ENCODE assay signal across 1 cellular context in the genomic region with DNA sequence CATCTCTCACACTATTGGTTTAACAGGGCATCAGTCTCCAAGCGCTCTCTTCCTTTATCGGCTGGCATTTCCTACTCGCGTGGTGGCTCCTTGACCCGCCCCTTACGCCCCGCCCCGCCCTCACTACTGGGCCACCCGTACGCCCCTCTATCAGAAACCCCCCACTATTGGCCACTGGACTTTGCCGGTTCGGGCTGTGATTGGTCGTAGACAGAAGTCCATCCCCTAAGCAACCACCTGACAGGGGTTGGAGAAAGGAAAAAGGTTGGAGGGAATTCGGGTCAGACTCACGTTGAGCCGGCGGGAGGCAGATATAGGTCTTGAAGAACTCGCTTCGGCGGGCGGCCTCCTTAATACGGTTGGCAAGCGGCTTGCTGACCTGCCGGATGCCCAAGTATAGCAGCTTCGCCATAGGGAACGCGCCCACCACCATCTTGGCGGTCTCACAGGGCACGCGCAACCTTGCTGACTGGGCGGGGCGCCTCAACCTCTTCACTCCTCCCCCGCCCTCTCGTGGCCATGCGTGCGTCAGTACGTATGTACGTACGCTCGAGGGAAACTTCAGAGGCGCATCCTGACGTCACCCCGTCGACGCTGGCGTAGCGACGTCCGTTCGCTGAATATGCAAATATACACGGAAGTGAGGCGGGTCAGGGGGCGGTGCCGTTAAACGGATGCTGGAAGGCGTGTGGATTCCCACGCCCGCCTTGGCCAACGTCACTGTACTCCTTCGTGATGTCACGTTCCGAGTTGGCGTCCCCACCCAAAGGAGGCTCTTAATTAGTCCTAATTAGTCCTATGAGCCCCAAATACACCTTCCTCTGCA.
TF ChIP-seq lines count a peak whose summit lies in the region.

Gene OPA3, minus strand, starts transcription at position 471 of the 826 bp plus-strand sequence. Its CDS starts 38 bp downstream, at position 433.

TF ChIP-seq in HepG2, 621 proteins besides CTCF, POLR2A, EP300 and RAD21 (continued from another document and continues in another):
- TF ChIP-seq SETDB1 (CRISPR knock-in tag; IDR thresholded peaks at IDR 0.05; ENCODE audit: borderline replicate concordance) (no peak), ZNF878 (CRISPR knock-in tag; IDR thresholded peaks at IDR 0.05) (peak; percentile 83), DPF2 (CRISPR knock-in tag; IDR thresholded peaks at IDR 0.05; ENCODE audit: borderline replicate concordance, low read depth) (no peak), FOXK1 (CRISPR knock-in tag; IDR thresholded peaks at IDR 0.05; ENCODE audit: borderline replicate concordance, low read depth) (peak; percentile 84; the same call in 1 of the 2 replicates), ZNF136 (CRISPR knock-in tag; IDR thresholded peaks at IDR 0.05; ENCODE audit: low read depth) (no peak), NRL (CRISPR knock-in tag; IDR thresholded peaks at IDR 0.05; ENCODE audit: borderline replicate concordance) (peak; percentile 70; the same call in 1 of the 2 replicates), RARA (CRISPR knock-in tag; IDR thresholded peaks at IDR 0.05) (no peak; the same call in 1 of the 2 replicates), HMGA1 (CRISPR knock-in tag; conservative IDR thresholded peaks at IDR 0.05) (no peak), KMT2B (CRISPR knock-in tag; IDR thresholded peaks at IDR 0.05) (no peak; the same call in 1 of the 2 replicates), ZNF343 (CRISPR knock-in tag; IDR thresholded peaks at IDR 0.05) (no peak), ZNF768 (CRISPR knock-in tag; IDR thresholded peaks at IDR 0.05) (no peak), ARID2 (CRISPR knock-in tag; IDR thresholded peaks at IDR 0.05; ENCODE audit: borderline replicate concordance) (no peak), HOXD1 (CRISPR knock-in tag; IDR thresholded peaks at IDR 0.05) (no peak), U2AF2 (IDR thresholded peaks at IDR 0.05; ENCODE audit: low read depth, low read length) (no peak), TRIM22 (IDR thresholded peaks at IDR 0.05) (no peak), SIN3B (IDR thresholded peaks at IDR 0.05; ENCODE audit: low read length) (no peak), ZNF263 (CRISPR knock-in tag; IDR thresholded peaks at IDR 0.05) (0 out of 2 replicates have a peak, but pooled peaks have one; percentile 37), SIN3A (IDR thresholded peaks at IDR 0.05; ENCODE audit: borderline replicate concordance, low read depth, low read length) (peak; percentile 33; the same call in 1 of the 2 replicates), SMYD3 (CRISPR knock-in tag; IDR thresholded peaks at IDR 0.05) (no peak; the same call in 1 of the 2 replicates), ZFAT (CRISPR knock-in tag; conservative IDR thresholded peaks at IDR 0.05) (no peak), GLMP (CRISPR knock-in tag; IDR thresholded peaks at IDR 0.05; ENCODE audit: borderline replicate concordance) (no peak), HOXA5 (CRISPR knock-in tag; IDR thresholded peaks at IDR 0.05) (no peak), SIX4 (CRISPR knock-in tag; IDR thresholded peaks at IDR 0.05) (no peak), LCORL (IDR thresholded peaks at IDR 0.05) (no peak), LCORL (CRISPR knock-in tag; IDR thresholded peaks at IDR 0.05) (peak; percentile 39; the same call in 1 of the 2 replicates), TARDBP (CRISPR knock-in tag; IDR thresholded peaks at IDR 0.05) (peak; percentile 60; the same call in 1 of the 2 replicates), FOXJ3 (CRISPR knock-in tag; IDR thresholded peaks at IDR 0.05; ENCODE audit: borderline replicate concordance) (no peak), REXO4 (CRISPR knock-in tag; IDR thresholded peaks at IDR 0.05; ENCODE audit: borderline replicate concordance) (no peak), BATF2 (CRISPR knock-in tag; IDR thresholded peaks at IDR 0.05) (no peak), SAFB2 (CRISPR knock-in tag; IDR thresholded peaks at IDR 0.05; ENCODE audit: borderline replicate concordance, low read depth) (no peak), FIP1L1 (IDR thresholded peaks at IDR 0.05; ENCODE audit: borderline replicate concordance, insufficient read depth, low read depth, low read length) (0 out of 2 replicates have a peak, but pooled peaks have one; percentile 34), TP53 (CRISPR knock-in tag; conservative IDR thresholded peaks at IDR 0.05) (peak; percentile 13; the same call in 1 of the 2 replicates), MAF1 (CRISPR knock-in tag; IDR thresholded peaks at IDR 0.05; ENCODE audit: borderline replicate concordance) (no peak), TMF1 (CRISPR knock-in tag; IDR thresholded peaks at IDR 0.05; ENCODE audit: low read depth) (no peak; the same call in 1 of the 2 replicates), ELF1 (CRISPR knock-in tag; IDR thresholded peaks at IDR 0.05) (peak; percentile 98), ZBTB26 (CRISPR knock-in tag; IDR thresholded peaks at IDR 0.05; ENCODE audit: borderline replicate concordance) (peak; percentile 67; the same call in 1 of the 2 replicates), ZNF772 (CRISPR knock-in tag; IDR thresholded peaks at IDR 0.05) (no peak), ZNF12 (CRISPR knock-in tag; IDR thresholded peaks at IDR 0.05) (no peak), THAP11 (CRISPR knock-in tag; IDR thresholded peaks at IDR 0.05) (peak; percentile 94)
- TF ChIP-seq, protein P1, sequence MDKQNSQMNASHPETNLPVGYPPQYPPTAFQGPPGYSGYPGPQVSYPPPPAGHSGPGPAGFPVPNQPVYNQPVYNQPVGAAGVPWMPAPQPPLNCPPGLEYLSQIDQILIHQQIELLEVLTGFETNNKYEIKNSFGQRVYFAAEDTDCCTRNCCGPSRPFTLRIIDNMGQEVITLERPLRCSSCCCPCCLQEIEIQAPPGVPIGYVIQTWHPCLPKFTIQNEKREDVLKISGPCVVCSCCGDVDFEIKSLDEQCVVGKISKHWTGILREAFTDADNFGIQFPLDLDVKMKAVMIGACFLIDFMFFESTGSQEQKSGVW (CRISPR knock-in tag; IDR thresholded peaks at IDR 0.05; ENCODE audit: borderline replicate concordance): no peak
- TF ChIP-seq, protein P2, sequence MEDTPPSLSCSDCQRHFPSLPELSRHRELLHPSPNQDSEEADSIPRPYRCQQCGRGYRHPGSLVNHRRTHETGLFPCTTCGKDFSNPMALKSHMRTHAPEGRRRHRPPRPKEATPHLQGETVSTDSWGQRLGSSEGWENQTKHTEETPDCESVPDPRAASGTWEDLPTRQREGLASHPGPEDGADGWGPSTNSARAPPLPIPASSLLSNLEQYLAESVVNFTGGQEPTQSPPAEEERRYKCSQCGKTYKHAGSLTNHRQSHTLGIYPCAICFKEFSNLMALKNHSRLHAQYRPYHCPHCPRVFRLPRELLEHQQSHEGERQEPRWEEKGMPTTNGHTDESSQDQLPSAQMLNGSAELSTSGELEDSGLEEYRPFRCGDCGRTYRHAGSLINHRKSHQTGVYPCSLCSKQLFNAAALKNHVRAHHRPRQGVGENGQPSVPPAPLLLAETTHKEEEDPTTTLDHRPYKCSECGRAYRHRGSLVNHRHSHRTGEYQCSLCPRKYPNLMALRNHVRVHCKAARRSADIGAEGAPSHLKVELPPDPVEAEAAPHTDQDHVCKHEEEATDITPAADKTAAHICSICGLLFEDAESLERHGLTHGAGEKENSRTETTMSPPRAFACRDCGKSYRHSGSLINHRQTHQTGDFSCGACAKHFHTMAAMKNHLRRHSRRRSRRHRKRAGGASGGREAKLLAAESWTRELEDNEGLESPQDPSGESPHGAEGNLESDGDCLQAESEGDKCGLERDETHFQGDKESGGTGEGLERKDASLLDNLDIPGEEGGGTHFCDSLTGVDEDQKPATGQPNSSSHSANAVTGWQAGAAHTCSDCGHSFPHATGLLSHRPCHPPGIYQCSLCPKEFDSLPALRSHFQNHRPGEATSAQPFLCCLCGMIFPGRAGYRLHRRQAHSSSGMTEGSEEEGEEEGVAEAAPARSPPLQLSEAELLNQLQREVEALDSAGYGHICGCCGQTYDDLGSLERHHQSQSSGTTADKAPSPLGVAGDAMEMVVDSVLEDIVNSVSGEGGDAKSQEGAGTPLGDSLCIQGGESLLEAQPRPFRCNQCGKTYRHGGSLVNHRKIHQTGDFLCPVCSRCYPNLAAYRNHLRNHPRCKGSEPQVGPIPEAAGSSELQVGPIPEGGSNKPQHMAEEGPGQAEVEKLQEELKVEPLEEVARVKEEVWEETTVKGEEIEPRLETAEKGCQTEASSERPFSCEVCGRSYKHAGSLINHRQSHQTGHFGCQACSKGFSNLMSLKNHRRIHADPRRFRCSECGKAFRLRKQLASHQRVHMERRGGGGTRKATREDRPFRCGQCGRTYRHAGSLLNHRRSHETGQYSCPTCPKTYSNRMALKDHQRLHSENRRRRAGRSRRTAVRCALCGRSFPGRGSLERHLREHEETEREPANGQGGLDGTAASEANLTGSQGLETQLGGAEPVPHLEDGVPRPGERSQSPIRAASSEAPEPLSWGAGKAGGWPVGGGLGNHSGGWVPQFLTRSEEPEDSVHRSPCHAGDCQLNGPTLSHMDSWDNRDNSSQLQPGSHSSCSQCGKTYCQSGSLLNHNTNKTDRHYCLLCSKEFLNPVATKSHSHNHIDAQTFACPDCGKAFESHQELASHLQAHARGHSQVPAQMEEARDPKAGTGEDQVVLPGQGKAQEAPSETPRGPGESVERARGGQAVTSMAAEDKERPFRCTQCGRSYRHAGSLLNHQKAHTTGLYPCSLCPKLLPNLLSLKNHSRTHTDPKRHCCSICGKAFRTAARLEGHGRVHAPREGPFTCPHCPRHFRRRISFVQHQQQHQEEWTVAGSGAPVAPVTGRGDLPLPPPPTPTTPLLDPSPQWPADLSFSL (CRISPR knock-in tag; IDR thresholded peaks at IDR 0.05): no peak
- TF ChIP-seq, protein P3, sequence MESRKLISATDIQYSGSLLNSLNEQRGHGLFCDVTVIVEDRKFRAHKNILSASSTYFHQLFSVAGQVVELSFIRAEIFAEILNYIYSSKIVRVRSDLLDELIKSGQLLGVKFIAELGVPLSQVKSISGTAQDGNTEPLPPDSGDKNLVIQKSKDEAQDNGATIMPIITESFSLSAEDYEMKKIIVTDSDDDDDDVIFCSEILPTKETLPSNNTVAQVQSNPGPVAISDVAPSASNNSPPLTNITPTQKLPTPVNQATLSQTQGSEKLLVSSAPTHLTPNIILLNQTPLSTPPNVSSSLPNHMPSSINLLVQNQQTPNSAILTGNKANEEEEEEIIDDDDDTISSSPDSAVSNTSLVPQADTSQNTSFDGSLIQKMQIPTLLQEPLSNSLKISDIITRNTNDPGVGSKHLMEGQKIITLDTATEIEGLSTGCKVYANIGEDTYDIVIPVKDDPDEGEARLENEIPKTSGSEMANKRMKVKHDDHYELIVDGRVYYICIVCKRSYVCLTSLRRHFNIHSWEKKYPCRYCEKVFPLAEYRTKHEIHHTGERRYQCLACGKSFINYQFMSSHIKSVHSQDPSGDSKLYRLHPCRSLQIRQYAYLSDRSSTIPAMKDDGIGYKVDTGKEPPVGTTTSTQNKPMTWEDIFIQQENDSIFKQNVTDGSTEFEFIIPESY (CRISPR knock-in tag; IDR thresholded peaks at IDR 0.05): no peak
